Comparison of ENCODE assay signal across 23 cellular contexts in the genomic region with DNA sequence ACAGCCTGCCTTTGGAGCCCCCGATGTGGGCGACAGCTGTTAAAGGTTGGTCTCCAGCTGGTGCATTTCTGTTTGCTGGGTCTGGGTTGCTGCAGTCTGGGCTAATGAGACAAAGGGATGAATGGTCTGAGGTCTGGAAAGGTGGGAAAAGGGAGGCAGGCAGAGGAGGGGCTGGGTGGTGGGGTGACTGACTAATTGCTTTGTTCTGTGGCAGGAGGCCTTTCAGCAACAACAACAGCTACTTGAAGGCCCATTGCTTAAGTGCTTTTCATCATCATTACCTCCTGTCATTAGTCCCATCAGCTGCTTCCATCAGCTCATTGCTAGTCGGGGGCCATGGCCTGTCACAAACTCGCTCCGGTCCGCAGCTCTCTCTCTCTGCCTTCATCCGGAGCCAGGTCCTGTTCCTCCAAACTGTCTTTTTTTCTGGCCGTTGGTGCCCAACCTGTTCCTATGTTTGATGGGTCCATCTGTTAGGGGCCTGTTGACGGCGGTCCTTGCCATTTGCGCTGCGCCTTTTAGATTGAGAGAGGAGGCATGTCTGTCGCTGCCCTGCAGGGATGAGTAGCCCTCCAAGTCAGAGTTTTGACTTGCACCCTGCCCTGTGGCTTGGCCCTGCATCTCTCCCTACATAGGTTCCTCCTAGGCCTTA.
A peak's percentile ranks its signal among the peaks of the same experiment; 100 is the strongest.
DNase-seq lines count a peak whose midpoint lies in the region; TF ChIP-seq lines count a peak whose summit lies in the region.
"Had no signal": no experiment of that assay in that cellular context is flagged by ENCODE, and none has a peak within 500 bp of the region (broad histone marks: within the 10 kb centered on the region; RNA-seq: fewer than 3 reads in every experiment).

No MANE protein-coding gene starts in this region.

- H2AK5ac ChIP-seq in mesendoderm (ENCODE audit: low read length) = peak overlapping the region; percentile 35

- H3K79me2 ChIP-seq in mesendoderm (ENCODE audit: control insufficient read depth, insufficient read depth, low read length) = no peaks in the 10 kb centered on the region
- H3K79me2 ChIP-seq: hepatocyte had no signal

- H3K27me3 ChIP-seq in mesendoderm (ENCODE audit: insufficient read depth, low read length, poor library complexity) (no peaks in the 10 kb centered on the region), esophagus squamous epithelium (peaks cover 0 to 4% (median 0%) of the 10 kb centered on the region in 4 donors)
- H3K27me3 ChIP-seq: ascending aorta, hepatocyte, Peyer's patch, spleen had no signal

- no peaks in the 10 kb centered on the region for H3K79me1 ChIP-seq in mesendoderm (ENCODE audit: low read length)

- H2BK15ac ChIP-seq in mesendoderm (replicated peaks; ENCODE audit: low read depth) = no peak overlapping the region

- intact Hi-C loops in cardiac septum (cut with DNase I) (no loop called here), esophagus squamous epithelium (cut with DNase I) (no loop called here)

- H4K8ac ChIP-seq in mesendoderm (ENCODE audit: low read depth, low read length) = no peak overlapping the region

- no peaks in the 10 kb centered on the region for H3K36me3 ChIP-seq in mesendoderm (ENCODE audit: control insufficient read depth, insufficient read depth, low read length)
- no peaks in the 10 kb centered on the region for H3K36me3 ChIP-seq in esophagus squamous epithelium
- H3K36me3 ChIP-seq: ascending aorta, Peyer's patch, spleen, thoracic aorta had no signal

- no peak for TF ChIP-seq POLR2A in esophagus squamous epithelium (IDR thresholded peaks at IDR 0.05)

- no peaks in the 10 kb centered on the region for H3K9me3 ChIP-seq in esophagus squamous epithelium
- H3K9me3 ChIP-seq: ascending aorta, spleen, thoracic aorta had no signal

- H3K4me1 ChIP-seq in mesendoderm (ENCODE audit: control insufficient read depth, low read depth, low read length) (peaks cover 2% of the 10 kb centered on the region), esophagus squamous epithelium (no peaks in the 10 kb centered on the region)
- H3K4me1 ChIP-seq: ascending aorta, Peyer's patch, spleen had no signal

- H2BK5ac ChIP-seq in mesendoderm (ENCODE audit: low read length) = no peak overlapping the region

- no peak overlapping the region for H3K4me2 ChIP-seq in mesendoderm (ENCODE audit: low read length)
- H3K4me2 ChIP-seq: hepatocyte had no signal

- no CpG with 5 or more reads among the region's 13 CpGs for WGBS in mesendoderm (ENCODE audit: extremely low coverage, insufficient coverage, low lambda C conversion rate)
- WGBS in esophagus squamous epithelium, 2 donors = 88% methylated on average over 13 of the region's 13 CpGs

- DNase-seq in NCI-H1417 (lab: John Stamatoyannopoulos, UW) (peak in 2 of 3 experiments; percentile 76 to 97), NCI-H2171 (lab: John Stamatoyannopoulos, UW) (peak; percentile 28), SK-N-DZ (ENCODE audit: low spot score) (peak; percentile 53), mesendoderm (peak; percentile 68), cardiac septum (ENCODE audit: low spot score) (no peak), esophagus squamous epithelium (lab: John Stamatoyannopoulos, UW) (no peak), HCEC 1CT (no peak), GOT3 (lab: John Stamatoyannopoulos, UW) (no peak)
- DNase-seq: activated CD4-positive, alpha-beta T cell treated with anti-CD3 and anti-CD28 coated beads, Interleukin-2, amount 10 ng/mL, durations not matched to agents 7 days and 5 days; cerebellar nuclear complex; foreskin fibroblast; KG1; NK-92 treated with Interleukin-12 subunit alpha and Interleukin-12 subunit beta, amount 100 ng/mL, for 24 hours; Peyer's patch; spleen; stimulated activated CD4-positive, alpha-beta T cell treated with anti-CD3 and anti-CD28 coated beads, Interleukin-4, amount 100 ng/mL, for 24 hours; stimulated activated naive CD4-positive, alpha-beta T cell treated with Interleukin-2 at 50 U/mL for 16 hours; T-helper 2 cell had no signal

- H3K4ac ChIP-seq in mesendoderm (ENCODE audit: low read depth, low read length) = no peak overlapping the region

- no peak overlapping the region for H3K9ac ChIP-seq in mesendoderm (ENCODE audit: low read length)

- no peak overlapping the region for H4K5ac ChIP-seq in mesendoderm (ENCODE audit: low read length)

- no peak overlapping the region for H3K27ac ChIP-seq in mesendoderm (ENCODE audit: low read depth, low read length)
- no peak overlapping the region for H3K27ac ChIP-seq in esophagus squamous epithelium
- H3K27ac ChIP-seq: ascending aorta, hepatocyte, Peyer's patch, SK-N-MC, spleen, thoracic aorta had no signal

- no peak overlapping the region for H3K4me3 ChIP-seq in mesendoderm (ENCODE audit: low read length)
- H3K4me3 ChIP-seq in esophagus squamous epithelium = no peak overlapping the region
- H3K4me3 ChIP-seq: ascending aorta, hepatocyte, lung, Peyer's patch, SK-N-MC, spleen, thoracic aorta had no signal

- H3K18ac ChIP-seq in mesendoderm (ENCODE audit: low read length) = no peak overlapping the region

- H2BK120ac ChIP-seq in mesendoderm (ENCODE audit: low read depth, low read length) = no peak overlapping the region

- H3K56ac ChIP-seq in mesendoderm (ENCODE audit: low read length) = peak overlapping the region; percentile 27

- no peak for TF ChIP-seq CTCF in esophagus squamous epithelium (IDR thresholded peaks at IDR 0.05)

- H3K23ac ChIP-seq in mesendoderm (ENCODE audit: low read length) = no peak overlapping the region

Comparison
In these comparisons a context has a peak if more than half of its experiments do, and no peak if none do; other contexts are left out.
1. DNase-seq: peak in NCI-H1417 (2 of 3), NCI-H2171 (single experiment), SK-N-DZ (single experiment) and mesendoderm (single experiment); none in cardiac septum (single experiment), esophagus squamous epithelium (single experiment), HCEC 1CT (single experiment) and GOT3 (single experiment).